ENCODE assay signal across 8 cellular contexts in genomic region chr12:48997719-48998496, GRCh38. TPM values are rescaled to one million over a fixed set of nuclear protein-coding genes. Genes with fewer than 3 reads are reported as not detected.
DNase-seq lines count a peak whose midpoint lies in the region; ATAC-seq lines count a peak whose summit lies in the region.

No MANE protein-coding gene starts in this region.

- H3K9me3 Mint-ChIP-seq in activated T-cell treated with anti-CD3 and anti-CD28 coated beads, Interleukin-2, amount 50 U/mL, for 72 hours, result no peaks in the 10 kb centered on the region
- no peaks in the 10 kb centered on the region for H3K9me3 Mint-ChIP-seq in stimulated activated naive B cell treated with anti-CD40 and anti-IgM and Interleukin-4, amounts not matched to agents 10 μg/mL and 1 μg/mL and 100 μg/mL, for 72 hours

- peak overlapping the region; percentile 75 to 86 for H3K4me3 Mint-ChIP-seq in activated T-cell treated with anti-CD3 and anti-CD28 coated beads, Interleukin-2, amount 50 U/mL, for 72 hours
- H3K4me3 Mint-ChIP-seq in stimulated activated naive B cell treated with anti-CD40 and anti-IgM and Interleukin-4, amounts not matched to agents 10 μg/mL and 1 μg/mL and 100 μg/mL, for 72 hours, result peak overlapping the region; percentile 77 to 78

- peaks cover 8 to 9% of the 10 kb centered on the region in 2 donors for H3K36me3 Mint-ChIP-seq in activated T-cell treated with anti-CD3 and anti-CD28 coated beads, Interleukin-2, amount 50 U/mL, for 72 hours (ENCODE audit: insufficient read depth in 2 of 2)
- peaks cover 20 to 26% of the 10 kb centered on the region in 2 donors for H3K36me3 Mint-ChIP-seq in stimulated activated naive B cell treated with anti-CD40 and anti-IgM and Interleukin-4, amounts not matched to agents 10 μg/mL and 1 μg/mL and 100 μg/mL, for 72 hours

- peaks cover 23% of the 10 kb centered on the region for H3K4me1 Mint-ChIP-seq in activated T-cell treated with anti-CD3 and anti-CD28 coated beads, Interleukin-2, amount 50 U/mL, for 72 hours (ENCODE audit: low read depth)
- H3K4me1 Mint-ChIP-seq in stimulated activated naive B cell treated with anti-CD40 and anti-IgM and Interleukin-4, amounts not matched to agents 10 μg/mL and 1 μg/mL and 100 μg/mL, for 72 hours, result peaks cover 34 to 54% of the 10 kb centered on the region in 2 donors

- H3K9me3 ChIP-seq in iPS-18c (ENCODE audit: control insufficient read depth, insufficient read depth, low read length), result peaks cover 9% of the 10 kb centered on the region

- H3K27me3 Mint-ChIP-seq in activated T-cell treated with anti-CD3 and anti-CD28 coated beads, Interleukin-2, amount 50 U/mL, for 72 hours (ENCODE audit: low read depth), result peaks cover 37% of the 10 kb centered on the region
- H3K27me3 Mint-ChIP-seq in stimulated activated naive B cell treated with anti-CD40 and anti-IgM and Interleukin-4, amounts not matched to agents 10 μg/mL and 1 μg/mL and 100 μg/mL, for 72 hours, result peaks cover 30 to 44% of the 10 kb centered on the region in 2 donors

- H3K4me3 ChIP-seq in iPS-18c (ENCODE audit: insufficient read depth, low read depth, low read length), result peak overlapping the region; percentile 59

- peak; percentile 36 for ATAC-seq in HG03159 (IDR thresholded peaks at IDR 0.05; ENCODE audit: unreplicated experiment)
- peak; percentile 20 to 21 for ATAC-seq in activated T-cell treated with anti-CD3 and anti-CD28 coated beads, Interleukin-2, amount 50 U/mL, for 72 hours (replicated peaks in 1 of 2)
- peak; percentile 44 to 51 for ATAC-seq in stimulated activated naive B cell treated with anti-CD40 and anti-IgM and Interleukin-4, amounts not matched to agents 10 μg/mL and 1 μg/mL and 100 μg/mL, for 72 hours (replicated peaks)
- no peak for ATAC-seq in GM18867 (IDR thresholded peaks at IDR 0.05; ENCODE audit: unreplicated experiment)

- DNase-seq in activated gamma-delta T cell (lab: John Stamatoyannopoulos, UW) (peak; percentile 22), activated gamma-delta T cell treated with Interleukin-2 at 50 U/mL for 16 hours (no peak), T1000 (lab: John Stamatoyannopoulos, UW) (no peak)
- DNase-seq in activated T-cell treated with anti-CD3 and anti-CD28 coated beads, Interleukin-2, amount 50 U/mL, for 72 hours, result peak; percentile 50 to 55
- DNase-seq in stimulated activated naive B cell treated with anti-CD40 and anti-IgM and Interleukin-4, amounts not matched to agents 10 μg/mL and 1 μg/mL and 100 μg/mL, for 72 hours, result peak; percentile 55

- no peak overlapping the region for H3K27ac Mint-ChIP-seq in activated T-cell treated with anti-CD3 and anti-CD28 coated beads, Interleukin-2, amount 50 U/mL, for 72 hours
- H3K27ac Mint-ChIP-seq in stimulated activated naive B cell treated with anti-CD40 and anti-IgM and Interleukin-4, amounts not matched to agents 10 μg/mL and 1 μg/mL and 100 μg/mL, for 72 hours, result peak overlapping the region; percentile 20

RNA-seq across cellular contexts. Expression of gene DDN, which starts 1.3 kb away (rescaled TPM):
- total RNA-seq in activated T-cell treated with anti-CD3 and anti-CD28 coated beads, Interleukin-2, amount 50 U/mL, for 72 hours, result under 1 TPM; 0.25 to 0.38 TPM

RNA-seq across cellular contexts. Expression of gene WNT1, which starts 19.8 kb away (rescaled TPM):
- total RNA-seq in activated T-cell treated with anti-CD3 and anti-CD28 coated beads, Interleukin-2, amount 50 U/mL, for 72 hours, result under 1 TPM in 1 of 2 donors, not detected in 1; 0.42 TPM

RNA-seq across cellular contexts. Expression of gene PRKAG1, which starts 20.7 kb away (rescaled TPM):
- 10 to 100 TPM; 66.1 to 79.3 TPM for total RNA-seq in activated T-cell treated with anti-CD3 and anti-CD28 coated beads, Interleukin-2, amount 50 U/mL, for 72 hours

RNA-seq across cellular contexts. Expression of gene WNT10B, which starts 26.4 kb away (rescaled TPM):
- total RNA-seq in activated T-cell treated with anti-CD3 and anti-CD28 coated beads, Interleukin-2, amount 50 U/mL, for 72 hours, result 1 to 10 TPM in 1 of 2 donors, under 1 TPM in 1; 0.31 to 1.7 TPM

RNA-seq across cellular contexts. Expression of gene ARF3, which starts 40.6 kb away (rescaled TPM):
- 10 to 100 TPM; 73.5 to 96.5 TPM for total RNA-seq in activated T-cell treated with anti-CD3 and anti-CD28 coated beads, Interleukin-2, amount 50 U/mL, for 72 hours

Comparison
In these comparisons a context has a peak if more than half of its experiments do, and no peak if none do; other contexts are left out.
1. DNase-seq: peak in activated gamma-delta T cell (single experiment), activated T-cell treated with anti-CD3 and anti-CD28 coated beads, Interleukin-2, amount 50 U/mL, for 72 hours (2 of 2) and stimulated activated naive B cell treated with anti-CD40 and anti-IgM and Interleukin-4, amounts not matched to agents 10 μg/mL and 1 μg/mL and 100 μg/mL, for 72 hours (single experiment); none in activated gamma-delta T cell treated with Interleukin-2 at 50 U/mL for 16 hours (single experiment) and T1000 (single experiment).